ENCODE assay signal across 12 cellular contexts in genomic region chr2:149595069-149595963, GRCh38. TPM values are rescaled to one million over a fixed set of nuclear protein-coding genes. Genes with fewer than 3 reads are reported as not detected.
A peak's percentile ranks its signal among the peaks of the same experiment; 100 is the strongest.
DNase-seq lines count a peak whose midpoint lies in the region; ATAC-seq and TF ChIP-seq lines count a peak whose summit lies in the region.
"Had no signal": no experiment of that assay in that cellular context is flagged by ENCODE, and none has a peak within 500 bp of the region (broad histone marks: within the 10 kb centered on the region; RNA-seq: fewer than 3 reads in every experiment).

No MANE protein-coding gene starts in this region.

- H3K27me3 ChIP-seq in Panc1 (ENCODE audit: control insufficient read depth, insufficient read depth, low read length) (no peaks in the 10 kb centered on the region), esophagus squamous epithelium (no peaks in the 10 kb centered on the region), smooth muscle cell (ENCODE audit: low read depth) (no peaks in the 10 kb centered on the region)

- no peak for ATAC-seq in Panc1
- ATAC-seq: WTC11 had no signal

- no peaks in the 10 kb centered on the region for H3K36me3 ChIP-seq in Panc1 (ENCODE audit: control insufficient read depth, insufficient read depth, low read length)
- H3K36me3 ChIP-seq in esophagus squamous epithelium, result no peaks in the 10 kb centered on the region
- H3K36me3 ChIP-seq in smooth muscle cell (ENCODE audit: low read depth), result no peaks in the 10 kb centered on the region

- no TSS peak for BruUV-seq in Panc1 (replicated peaks; lab: Mats Ljungman, UMichigan)

- H3K4me1 Mint-ChIP-seq in activated T-helper 2 cell treated with anti-CD3 and anti-CD28 coated beads, Interferon-gamma antibody, Interleukin-2, Interleukin-4, amounts not matched to agents 10 μg/mL and 5 μg/mL and 100 μg/mL, durations not matched to agents 14 hours and 24 hours and 36 hours (ENCODE audit: low read depth), result peaks cover 17% of the 10 kb centered on the region

- peaks cover 26% of the 10 kb centered on the region for H3K27me3 Mint-ChIP-seq in activated T-helper 2 cell treated with anti-CD3 and anti-CD28 coated beads, Interferon-gamma antibody, Interleukin-2, Interleukin-4, amounts not matched to agents 10 μg/mL and 5 μg/mL and 100 μg/mL, durations not matched to agents 14 hours and 24 hours and 36 hours (ENCODE audit: low read depth)

- H3K27ac Mint-ChIP-seq in activated T-helper 2 cell treated with anti-CD3 and anti-CD28 coated beads, Interferon-gamma antibody, Interleukin-2, Interleukin-4, amounts not matched to agents 10 μg/mL and 5 μg/mL and 100 μg/mL, durations not matched to agents 14 hours and 24 hours and 36 hours, result no peak overlapping the region
- H3K27ac Mint-ChIP-seq: B cell, naive B cell, WTC11 had no signal

- H3K9me3 Mint-ChIP-seq in activated T-helper 2 cell treated with anti-CD3 and anti-CD28 coated beads, Interferon-gamma antibody, Interleukin-2, Interleukin-4, amounts not matched to agents 10 μg/mL and 5 μg/mL and 100 μg/mL, durations not matched to agents 14 hours and 24 hours and 36 hours, result no peaks in the 10 kb centered on the region
- H3K9me3 Mint-ChIP-seq: naive B cell had no signal

- no peak overlapping the region for H3K9ac ChIP-seq in smooth muscle cell (ENCODE audit: low read depth)

- H3K27ac ChIP-seq in Panc1 (ENCODE audit: low read length) (no peak overlapping the region), esophagus squamous epithelium (no peak overlapping the region), smooth muscle cell (ENCODE audit: low read depth) (peak overlapping the region; percentile 37)

- DNase-seq in NCI-H2171 treated with DMSO at 0.1 percent for 48 hours (lab: John Stamatoyannopoulos, UW), result peak; percentile 51
- DNase-seq in NCI-H2171 (lab: John Stamatoyannopoulos, UW), result no peak
- no peak for DNase-seq in Panc1 (ENCODE audit: low read depth, low spot score)
- no peak for DNase-seq in esophagus squamous epithelium (lab: John Stamatoyannopoulos, UW)
- DNase-seq in smooth muscle cell (lab: John Stamatoyannopoulos, UW; ENCODE audit: unreplicated experiment), result no peak
- DNase-seq in AG08396 (ENCODE audit: low spot score), result no peak
- no peak for DNase-seq in NCI-H345 (lab: John Stamatoyannopoulos, UW)
- no peak for DNase-seq in activated T-helper 2 cell treated with anti-CD3 and anti-CD28 coated beads, Interferon-gamma antibody, Interleukin-2, Interleukin-4, amounts not matched to agents 10 μg/mL and 5 μg/mL and 100 μg/mL, durations not matched to agents 14 hours and 24 hours and 36 hours (ENCODE audit: low spot score)
- DNase-seq: naive B cell, NCI-H1436 treated with DMSO at 0.1 percent for 48 hours had no signal

- in situ Hi-C loops in Panc1 (cut with HindIII; ENCODE audit: low pct_unique_long_range_greater_than_20kb, low sequenced_read_pairs), result no loop called here

- no peak for TF ChIP-seq POLR2A in esophagus squamous epithelium (IDR thresholded peaks at IDR 0.05)

- H3K4me2 ChIP-seq in smooth muscle cell, result no peak overlapping the region

- CTCF ChIA-PET in Panc1 (lab: Charles Lee), result no interaction called here

- H3K4me3 ChIP-seq in Panc1 (ENCODE audit: low read depth in 2 of 2, low read length in 2 of 2), result no peak overlapping the region
- H3K4me3 ChIP-seq in esophagus squamous epithelium, result no peak overlapping the region
- no peak overlapping the region for H3K4me3 ChIP-seq in smooth muscle cell

- WGBS in esophagus squamous epithelium, 2 donors, result 58% methylated on average over 1 of the region's 1 CpG
- WGBS in smooth muscle cell (ENCODE audit: low lambda C conversion rate), result 74% methylated on average over 1 of the region's 1 CpG

- H4K20me1 ChIP-seq in smooth muscle cell (ENCODE audit: low read depth), result no peaks in the 10 kb centered on the region

- H3K4me1 ChIP-seq in Panc1 (ENCODE audit: control insufficient read depth, insufficient read depth, low read length) (peaks cover 6% of the 10 kb centered on the region), esophagus squamous epithelium (peaks cover 0 to 10% (median 2%) of the 10 kb centered on the region in 3 donors), smooth muscle cell (ENCODE audit: low read depth) (peaks cover 2% of the 10 kb centered on the region)

- H3K9me3 ChIP-seq in Panc1 (ENCODE audit: control insufficient read depth, insufficient read depth, low read depth, low read length) (no peaks in the 10 kb centered on the region), esophagus squamous epithelium (no peaks in the 10 kb centered on the region), smooth muscle cell (replicated peaks; ENCODE audit: low read depth) (no peaks in the 10 kb centered on the region)

- H3K4me3 Mint-ChIP-seq in activated T-helper 2 cell treated with anti-CD3 and anti-CD28 coated beads, Interferon-gamma antibody, Interleukin-2, Interleukin-4, amounts not matched to agents 10 μg/mL and 5 μg/mL and 100 μg/mL, durations not matched to agents 14 hours and 24 hours and 36 hours (ENCODE audit: low read depth), result no peak overlapping the region
- H3K4me3 Mint-ChIP-seq: B cell, naive B cell, WTC11 had no signal

- peak; percentile 59; the same call in 1 of the 2 replicates for TF ChIP-seq CTCF in Panc1 (IDR thresholded peaks at IDR 0.05)
- peak in 4 of 6 experiments; percentile 20 to 53 (median 24) for TF ChIP-seq CTCF in esophagus squamous epithelium (IDR thresholded peaks at IDR 0.05)
- peak; percentile 52 for TF ChIP-seq CTCF in smooth muscle cell (IDR thresholded peaks at IDR 0.05; ENCODE audit: borderline replicate concordance, insufficient read depth, poor library complexity, severe bottlenecking)

- POLR2A ChIA-PET in Panc1 (lab: Charles Lee), result no interaction called here

- intact Hi-C loops in Panc1 (cut with micrococcal nuclease; ENCODE audit: unreplicated experiment), result loop anchor here (5.0 kb wide), 3 partner anchors 122 to 882 kb away; no protein-coding TSS in a partner anchor
- intact Hi-C loops in esophagus squamous epithelium (cut with DNase I), result loop anchor here (10.0 kb wide), 2 partner anchors 889 to 1649 kb away; partner anchors contain the start of gene RND3
- intact Hi-C loops in activated T-helper 2 cell treated with anti-CD3 and anti-CD28 coated beads, Interferon-gamma antibody, Interleukin-2, Interleukin-4, amounts not matched to agents 10 μg/mL and 5 μg/mL and 100 μg/mL, durations not matched to agents 14 hours and 24 hours and 36 hours (cut with micrococcal nuclease), result loop anchor here (10.0 kb wide), 1 partner anchor 569 kb away; no protein-coding TSS in a partner anchor

- H3K36me3 Mint-ChIP-seq in activated T-helper 2 cell treated with anti-CD3 and anti-CD28 coated beads, Interferon-gamma antibody, Interleukin-2, Interleukin-4, amounts not matched to agents 10 μg/mL and 5 μg/mL and 100 μg/mL, durations not matched to agents 14 hours and 24 hours and 36 hours (ENCODE audit: low read depth), result no peaks in the 10 kb centered on the region
- H3K36me3 Mint-ChIP-seq: naive B cell had no signal

- H3F3A ChIP-seq in smooth muscle cell (ENCODE audit: low read depth), result no peaks in the 10 kb centered on the region

- H3K79me2 ChIP-seq in smooth muscle cell (ENCODE audit: low read depth), result no peaks in the 10 kb centered on the region

- no peak overlapping the region for H2AFZ ChIP-seq in smooth muscle cell (ENCODE audit: low read depth)

RNA-seq across cellular contexts. Expression of gene MMADHC, which starts 7.7 kb away (rescaled TPM):
- total RNA-seq in Panc1 (2021; ENCODE audit: unreplicated experiment) (120 TPM), esophagus squamous epithelium (100 to 1,000 TPM in 3 of 4 donors, 10 to 100 TPM in 1; 71.9 to 134 (median 110) TPM), smooth muscle cell (174 and 188 TPM in 2 replicates)
- polyA plus RNA-seq in Panc1 (2012; ENCODE audit: insufficient read length), result 58.3 TPM
- polyA plus RNA-seq in smooth muscle cell, result 141 and 159 TPM in 2 replicates
- 125 and 126 TPM in 2 replicates for total RNA-seq in activated T-helper 2 cell treated with anti-CD3 and anti-CD28 coated beads, Interferon-gamma antibody, Interleukin-2, Interleukin-4, amounts not matched to agents 10 μg/mL and 5 μg/mL and 100 μg/mL, durations not matched to agents 14 hours and 24 hours and 36 hours
